11 cellular contexts compared by ENCODE assay signal in the genomic region with DNA sequence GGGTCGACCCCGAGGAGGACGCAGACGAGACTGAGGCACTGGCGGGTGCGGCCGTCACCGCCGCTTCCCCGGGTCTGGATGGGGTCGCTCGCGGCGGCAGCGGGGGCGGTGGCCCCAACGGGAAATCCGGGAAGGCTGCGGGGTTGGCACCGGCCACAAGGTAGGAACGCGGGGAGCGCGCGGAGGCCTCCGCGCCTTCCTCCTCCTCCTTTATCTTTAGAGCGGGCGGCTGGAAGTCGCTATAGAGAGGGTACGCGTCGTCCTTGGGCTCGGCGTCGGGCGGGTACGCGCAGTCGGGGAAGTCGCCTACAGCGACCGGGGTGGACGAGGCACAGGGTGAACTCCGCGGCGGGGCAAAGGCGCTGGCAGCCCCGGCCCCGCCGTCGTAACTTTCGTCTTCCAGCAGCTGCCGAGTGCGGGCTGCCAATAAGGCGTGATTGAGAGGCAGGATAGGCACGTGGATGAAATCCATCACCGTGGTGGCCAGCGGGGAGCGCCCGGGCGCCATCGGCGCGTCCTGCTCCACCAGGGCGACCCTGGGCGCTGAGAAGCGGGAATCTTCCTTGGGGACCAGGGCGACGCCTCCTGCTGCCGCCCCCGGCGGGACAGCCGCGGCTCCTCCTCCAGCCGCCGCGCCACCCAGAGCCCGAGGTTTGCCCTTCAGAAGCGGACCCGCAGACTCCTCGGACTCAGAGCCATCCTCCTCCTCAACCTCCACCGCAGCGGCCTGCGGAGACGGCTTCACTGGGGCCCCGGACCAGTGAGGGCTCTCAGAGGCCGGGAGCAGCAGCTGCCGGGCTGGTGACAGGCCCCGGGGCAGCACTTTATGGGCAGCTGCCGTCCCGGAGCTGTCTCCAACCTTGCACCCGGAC. TPM values are rescaled to one million over a fixed set of nuclear protein-coding genes. Genes with fewer than 3 reads are reported as not detected.
DNase-seq lines count a peak whose midpoint lies in the region; ATAC-seq and TF ChIP-seq lines count a peak whose summit lies in the region.
"Had no signal": no experiment of that assay in that cellular context is flagged by ENCODE, and none has a peak within 500 bp of the region (broad histone marks: within the 10 kb centered on the region; RNA-seq: fewer than 3 reads in every experiment).

No MANE protein-coding gene starts in this region.

- H3K9me3 ChIP-seq in colonic mucosa: no peaks in the 10 kb centered on the region
- no peaks in the 10 kb centered on the region for H3K9me3 ChIP-seq in lower lobe of right lung
- no peaks in the 10 kb centered on the region for H3K9me3 ChIP-seq in upper lobe of left lung
- H3K9me3 ChIP-seq: neutrophil had no signal

- H3K36me3 ChIP-seq in colonic mucosa: no peaks in the 10 kb centered on the region
- H3K36me3 ChIP-seq in lower lobe of right lung: no peaks in the 10 kb centered on the region
- H3K36me3 ChIP-seq in upper lobe of left lung: no peaks in the 10 kb centered on the region
- H3K36me3 ChIP-seq: neutrophil had no signal

- H3K27ac ChIP-seq in colonic mucosa: no peak overlapping the region
- H3K27ac ChIP-seq in lower lobe of right lung: peak overlapping the region; percentile 55
- H3K27ac ChIP-seq in upper lobe of left lung: peak overlapping the region; percentile 42 to 78 (median 54)
- H3K27ac ChIP-seq: C4-2B, HL-60, neutrophil had no signal

- H3K27me3 ChIP-seq in colonic mucosa (peaks cover 22% of the 10 kb centered on the region), lower lobe of right lung (ENCODE audit: low read depth) (peaks cover 30% of the 10 kb centered on the region), upper lobe of left lung (peaks cover 0 to 20% (median 8%) of the 10 kb centered on the region in 4 donors)

- no peak for TF ChIP-seq EP300 in upper lobe of left lung (IDR thresholded peaks at IDR 0.05)

- peak; percentile 4 for DNase-seq in activated CD4-positive, alpha-beta T cell treated with anti-CD3 and anti-CD28 coated beads for 48 hours
- DNase-seq in activated CD4-positive, alpha-beta T cell treated with anti-CD3 and anti-CD28 coated beads for 1 hour: no peak
- DNase-seq in colonic mucosa: peak; percentile 21
- DNase-seq in lower lobe of right lung: peak; percentile 45
- DNase-seq in upper lobe of left lung: peak; percentile 28 to 86
- DNase-seq in effector CD8-positive, alpha-beta T cell (lab: John Stamatoyannopoulos, UW): no peak
- no peak for DNase-seq in GF-D8 (lab: John Stamatoyannopoulos, UW)

- H3K9ac ChIP-seq in colonic mucosa (ENCODE audit: low read depth in 2 of 2, low read length in 2 of 2): peak overlapping the region in 1 of 2 donors; percentile 60

- no peak for TF ChIP-seq POLR2A in upper lobe of left lung (IDR thresholded peaks at IDR 0.05)

- intact Hi-C loops in colonic mucosa (cut with DNase I) (no loop called here), lower lobe of right lung (cut with DNase I) (no loop called here)

- H3K4me1 ChIP-seq in colonic mucosa (peaks cover 3% of the 10 kb centered on the region), lower lobe of right lung (peaks cover 8% of the 10 kb centered on the region), upper lobe of left lung (peaks cover 0 to 16% (median 7%) of the 10 kb centered on the region in 4 donors)

- ATAC-seq in lower lobe of right lung (peak; percentile 48 to 58), upper lobe of left lung (ENCODE audit: low FRiP score in 2 of 2) (peak; percentile 7 to 47), GM21367 (IDR thresholded peaks at IDR 0.05; ENCODE audit: unreplicated experiment) (no peak)

- H3K4me3 ChIP-seq in colonic mucosa (peak overlapping the region; percentile 43), lower lobe of right lung (peak overlapping the region; percentile 58), upper lobe of left lung (peak overlapping the region in 3 of 4 donors; percentile 43 to 55 (median 50))

- 20% methylated on average over 17 of the region's 93 CpGs; no CpG with 5 or more reads in 1 of the 2 donors for WGBS in upper lobe of left lung, 2 donors

- TF ChIP-seq CTCF in colonic mucosa (IDR thresholded peaks at IDR 0.05) (no peak), lower lobe of right lung (IDR thresholded peaks at IDR 0.05) (no peak), upper lobe of left lung (IDR thresholded peaks at IDR 0.05) (no peak)

RNA-seq across cellular contexts. Expression of gene PGR, which starts 1.7 kb away (rescaled TPM):
- under 1 TPM; 0.27 to 0.69 TPM for total RNA-seq in colonic mucosa
- total RNA-seq in lower lobe of right lung: 1.9 TPM
- 1 to 10 TPM in 5 of 6 donors, under 1 TPM in 1; 0.94 to 4.2 (median 2.3) TPM for total RNA-seq in upper lobe of left lung

Comparison
In these comparisons a context has a peak if more than half of its experiments do, and no peak if none do; other contexts are left out.
1. DNase-seq: peak in activated CD4-positive, alpha-beta T cell treated with anti-CD3 and anti-CD28 coated beads for 48 hours (single experiment), colonic mucosa (single experiment), lower lobe of right lung (single experiment) and upper lobe of left lung (2 of 2); none in activated CD4-positive, alpha-beta T cell treated with anti-CD3 and anti-CD28 coated beads for 1 hour (single experiment), effector CD8-positive, alpha-beta T cell (single experiment) and GF-D8 (single experiment).
2. Peak in every context shown above with its lines, with median percentiles within 50 percentile points of each other: H3K4me3 ChIP-seq.